In the genomic region with DNA sequence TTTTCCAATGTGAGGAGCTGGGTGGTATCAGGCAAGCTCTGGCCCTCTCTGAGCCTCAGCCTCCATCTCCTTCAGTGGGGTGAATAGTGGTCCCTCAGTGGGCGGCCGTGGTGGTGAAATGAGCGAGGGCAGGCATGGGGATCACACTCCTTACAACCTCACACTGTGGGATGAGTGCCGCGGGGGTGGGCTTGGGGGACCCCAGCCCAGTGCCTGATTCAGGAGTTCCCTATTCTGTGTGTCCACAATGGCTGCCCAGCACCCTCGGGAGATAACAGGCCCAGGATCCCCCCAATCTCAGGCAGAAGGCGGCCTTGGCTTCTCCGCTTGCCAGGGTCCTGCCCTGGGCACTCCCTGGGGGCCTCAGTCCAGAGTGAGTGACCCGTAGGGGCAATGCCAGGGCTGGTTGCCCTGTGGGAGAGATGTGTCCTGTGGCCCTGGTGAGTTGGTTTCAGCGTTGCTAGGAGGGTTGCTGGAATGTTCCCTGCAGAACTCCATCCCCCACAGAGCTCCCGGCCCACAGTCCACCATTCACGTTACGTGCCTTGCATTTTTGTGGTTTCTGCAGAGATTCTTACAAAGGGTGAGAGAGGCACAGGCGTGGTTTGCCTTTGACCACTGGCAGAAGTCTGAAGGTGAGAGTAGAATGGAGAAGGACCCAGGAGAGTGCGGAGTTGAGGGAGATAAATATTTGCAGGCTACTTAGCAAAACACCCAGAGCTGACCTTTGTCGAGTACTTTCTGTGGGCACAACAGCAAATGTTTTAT, we compare ENCODE assay signal across 9 cellular contexts. TPM values are rescaled to one million over a fixed set of nuclear protein-coding genes. Genes with fewer than 3 reads are reported as not detected.
DNase-seq lines count a peak whose midpoint lies in the region; ATAC-seq, FAIRE-seq and TF ChIP-seq lines count a peak whose summit lies in the region.
"Had no signal": no experiment of that assay in that cellular context is flagged by ENCODE, and none has a peak within 500 bp of the region (broad histone marks: within the 10 kb centered on the region; RNA-seq: fewer than 3 reads in every experiment).

No MANE protein-coding gene starts in this region.

- TF ChIP-seq CTCF in Caco-2 (IDR thresholded peaks at IDR 0.05; ENCODE audit: insufficient read depth in 1 of 2, low read depth in 1 of 2, low read length in 1 of 2, severe bottlenecking in 1 of 2, unreplicated experiment in 1 of 2), result no peak
- no peak for TF ChIP-seq CTCF in esophagus squamous epithelium (IDR thresholded peaks at IDR 0.05)
- no peak for TF ChIP-seq CTCF in pancreas (IDR thresholded peaks at IDR 0.05)

- WGBS in esophagus squamous epithelium, 2 donors, result 67% methylated on average over 3 to 9 of the region's 16 CpGs
- WGBS in pancreas, 2 donors, result 68 to 69% methylated on average over 16 of the region's 16 CpGs

- H3K9me3 Mint-ChIP-seq in Caco-2 (ENCODE audit: unreplicated experiment), result no peaks in the 10 kb centered on the region
- H3K9me3 Mint-ChIP-seq in activated CD4-positive, alpha-beta memory T cell treated with anti-CD3 and anti-CD28 coated beads, Interleukin-2, amount 10 ng/mL, durations not matched to agents 7 days and 5 days, result no peaks in the 10 kb centered on the region

- H3K9me3 ChIP-seq in Caco-2 (no peaks in the 10 kb centered on the region), esophagus squamous epithelium (no peaks in the 10 kb centered on the region), pancreas (no peaks in the 10 kb centered on the region), T-helper 17 cell (ENCODE audit: control insufficient read depth, low read length, poor library complexity, severe bottlenecking) (no peaks in the 10 kb centered on the region)

- no peak for TF ChIP-seq POLR2A in esophagus squamous epithelium (IDR thresholded peaks at IDR 0.05)

- H3K36me3 Mint-ChIP-seq in Caco-2 (ENCODE audit: insufficient read depth, unreplicated experiment) (peaks cover 7% of the 10 kb centered on the region), T-helper 17 cell (ENCODE audit: low read depth) (no peaks in the 10 kb centered on the region)
- H3K36me3 Mint-ChIP-seq in activated CD4-positive, alpha-beta memory T cell treated with anti-CD3 and anti-CD28 coated beads, Interleukin-2, amount 10 ng/mL, durations not matched to agents 7 days and 5 days (ENCODE audit: low read depth), result no peaks in the 10 kb centered on the region

- no peak for FAIRE-seq in pancreas (lab: Jason Lieb, UNC)

- H3K4me1 ChIP-seq in Caco-2 (peaks cover 67% of the 10 kb centered on the region), esophagus squamous epithelium (peaks cover 41 to 92% (median 60%) of the 10 kb centered on the region in 3 donors), pancreas (peaks cover 26 to 33% (median 27%) of the 10 kb centered on the region in 3 donors)

- no peak overlapping the region for H3K4me3 ChIP-seq in Caco-2 (ENCODE audit: low read depth, low read length)
- no peak overlapping the region for H3K4me3 ChIP-seq in esophagus squamous epithelium
- no peak overlapping the region for H3K4me3 ChIP-seq in pancreas

- H3K27ac ChIP-seq in esophagus squamous epithelium, result peak overlapping the region in 3 of 4 donors; percentile 80 to 95 (median 88)
- H3K27ac ChIP-seq in pancreas, result peak overlapping the region; percentile 75 to 89 (median 84)

- peak; percentile 69 to 87 for DNase-seq in Caco-2
- peak; percentile 97 for DNase-seq in RPMI7951 (ENCODE audit: low read depth)
- no peak for DNase-seq in esophagus squamous epithelium (lab: John Stamatoyannopoulos, UW)
- peak; percentile 35 to 68 (median 59) for DNase-seq in pancreas
- no peak for DNase-seq in T-helper 17 cell
- DNase-seq in activated CD4-positive, alpha-beta memory T cell treated with anti-CD3 and anti-CD28 coated beads, Interleukin-2, amount 10 ng/mL, durations not matched to agents 7 days and 5 days, result no peak
- DNase-seq: NCI-H446 treated with DMSO at 0.1 percent for 48 hours had no signal

- intact Hi-C loops in Caco-2 (cut with micrococcal nuclease; ENCODE audit: unreplicated experiment), result no loop called here
- intact Hi-C loops in esophagus squamous epithelium (cut with DNase I), result no loop called here
- intact Hi-C loops in pancreas (cut with DNase I), result no loop called here

- ATAC-seq in pancreas (peak; percentile 1 to 39 (median 13)), HG03139 (IDR thresholded peaks at IDR 0.05; ENCODE audit: unreplicated experiment) (no peak), T-helper 17 cell (no peak), GM21619 (IDR thresholded peaks at IDR 0.05; ENCODE audit: unreplicated experiment) (no peak)

- CTCF ChIA-PET in Caco-2 (lab: Charles Lee), result interaction anchor here (1.0 kb wide), 1 partner anchor 196 kb away, joined by 4 read pairs; no protein-coding TSS in a partner anchor
- CTCF ChIA-PET in activated CD4-positive, alpha-beta memory T cell treated with anti-CD3 and anti-CD28 coated beads, Interleukin-2, amount 10 ng/mL, durations not matched to agents 7 days and 5 days (lab: Charles Lee), result no interaction called here

- H3K36me3 ChIP-seq in Caco-2 (ENCODE audit: control insufficient read depth, insufficient read depth, low read length) (no peaks in the 10 kb centered on the region), esophagus squamous epithelium (no peaks in the 10 kb centered on the region), pancreas (no peaks in the 10 kb centered on the region)

- POLR2A ChIA-PET in Caco-2 (lab: Charles Lee), result interaction anchor here (0.6 kb wide), 1 partner anchor 10 kb away, joined by 4 read pairs; no protein-coding TSS in a partner anchor
- POLR2A ChIA-PET in activated CD4-positive, alpha-beta memory T cell treated with anti-CD3 and anti-CD28 coated beads, Interleukin-2, amount 10 ng/mL, durations not matched to agents 7 days and 5 days (lab: Charles Lee), result no interaction called here

- H3K27me3 Mint-ChIP-seq in Caco-2 (ENCODE audit: insufficient read depth, unreplicated experiment), result no peaks in the 10 kb centered on the region
- peaks cover 12% of the 10 kb centered on the region for H3K27me3 Mint-ChIP-seq in T-helper 17 cell
- H3K27me3 Mint-ChIP-seq in activated CD4-positive, alpha-beta memory T cell treated with anti-CD3 and anti-CD28 coated beads, Interleukin-2, amount 10 ng/mL, durations not matched to agents 7 days and 5 days, result no peaks in the 10 kb centered on the region

- H3K27me3 ChIP-seq in Caco-2 (replicated peaks; ENCODE audit: control insufficient read depth, insufficient read depth, low read length) (no peaks in the 10 kb centered on the region), esophagus squamous epithelium (no peaks in the 10 kb centered on the region), pancreas (no peaks in the 10 kb centered on the region)

- H3K27ac Mint-ChIP-seq in Caco-2 (ENCODE audit: unreplicated experiment) (peak overlapping the region; percentile 64), T-helper 17 cell (no peak overlapping the region)
- H3K27ac Mint-ChIP-seq in activated CD4-positive, alpha-beta memory T cell treated with anti-CD3 and anti-CD28 coated beads, Interleukin-2, amount 10 ng/mL, durations not matched to agents 7 days and 5 days, result no peak overlapping the region

- H3K4me1 Mint-ChIP-seq in Caco-2 (ENCODE audit: low read depth, unreplicated experiment), result peaks cover 33% of the 10 kb centered on the region
- peaks cover 7% of the 10 kb centered on the region for H3K4me1 Mint-ChIP-seq in T-helper 17 cell
- peaks cover 3% of the 10 kb centered on the region for H3K4me1 Mint-ChIP-seq in activated CD4-positive, alpha-beta memory T cell treated with anti-CD3 and anti-CD28 coated beads, Interleukin-2, amount 10 ng/mL, durations not matched to agents 7 days and 5 days

- no peak overlapping the region for H3K4me3 Mint-ChIP-seq in Caco-2 (ENCODE audit: unreplicated experiment)
- no peak overlapping the region for H3K4me3 Mint-ChIP-seq in T-helper 17 cell
- no peak overlapping the region for H3K4me3 Mint-ChIP-seq in activated CD4-positive, alpha-beta memory T cell treated with anti-CD3 and anti-CD28 coated beads, Interleukin-2, amount 10 ng/mL, durations not matched to agents 7 days and 5 days

- BruUV-seq in Caco-2 (replicated peaks; lab: Mats Ljungman, UMichigan), result no TSS peak

RNA-seq across cellular contexts. Expression of gene ALDH3B1, which starts 2.9 kb away (rescaled TPM):
- total RNA-seq in Caco-2 (2022) (8.2 and 9.1 TPM in 2 replicates), esophagus squamous epithelium (10 to 100 TPM in 2 of 4 donors, 1 to 10 TPM in 2; 1.6 to 15.7 (median 8.0) TPM), pancreas (10 to 100 TPM in 2 of 6 donors, 1 to 10 TPM in 4; 3.2 to 13.7 (median 8.0) TPM), T-helper 17 cell (1 to 10 TPM; 1.1 TPM)
- total RNA-seq in RPMI7951 (2014; rRNA removed; shearing (Covaris generic)), result 13.3 and 17.4 TPM in 2 replicates
- polyA plus RNA-seq in pancreas, result 1 to 10 TPM; 6.4 to 9.5 TPM
- not detected for total RNA-seq in activated CD4-positive, alpha-beta memory T cell treated with anti-CD3 and anti-CD28 coated beads, Interleukin-2, amount 10 ng/mL, durations not matched to agents 7 days and 5 days

RNA-seq across cellular contexts. Expression of gene UNC93B1, which starts 9.1 kb away (rescaled TPM):
- total RNA-seq in Caco-2 (2022), result 26.5 and 29.3 TPM in 2 replicates
- 15.7 and 19.6 TPM in 2 replicates for total RNA-seq in RPMI7951 (2014; rRNA removed; shearing (Covaris generic))
- total RNA-seq in esophagus squamous epithelium, result 10 to 100 TPM; 13.5 to 38.0 (median 31.5) TPM
- total RNA-seq in pancreas, result 10 to 100 TPM; 13.0 to 28.5 (median 16.6) TPM
- 10 to 100 TPM; 26.3 to 36.5 TPM for polyA plus RNA-seq in pancreas
- total RNA-seq in T-helper 17 cell, result 10 to 100 TPM; 24.7 to 27.2 TPM
- 10 to 100 TPM; 41.7 to 42.0 TPM for total RNA-seq in activated CD4-positive, alpha-beta memory T cell treated with anti-CD3 and anti-CD28 coated beads, Interleukin-2, amount 10 ng/mL, durations not matched to agents 7 days and 5 days

RNA-seq across cellular contexts. Expression of gene NDUFS8, which starts 17.5 kb away (rescaled TPM):
- 309 and 334 TPM in 2 replicates for total RNA-seq in Caco-2 (2022)
- total RNA-seq in RPMI7951 (2014; rRNA removed; shearing (Covaris generic)), result 270 and 282 TPM in 2 replicates
- total RNA-seq in esophagus squamous epithelium, result 100 to 1,000 TPM; 112 to 192 (median 135) TPM
- total RNA-seq in pancreas, result 10 to 100 TPM; 43.6 to 70.5 (median 59.0) TPM
- polyA plus RNA-seq in pancreas, result 100 to 1,000 TPM; 116 to 121 TPM
- total RNA-seq in T-helper 17 cell, result 10 to 100 TPM; 59.5 to 64.2 TPM
- total RNA-seq in activated CD4-positive, alpha-beta memory T cell treated with anti-CD3 and anti-CD28 coated beads, Interleukin-2, amount 10 ng/mL, durations not matched to agents 7 days and 5 days, result 100 to 1,000 TPM; 112 to 128 TPM

RNA-seq across cellular contexts. Expression of gene TCIRG1, which starts 25.8 kb away (rescaled TPM):
- total RNA-seq in Caco-2 (2022), result 2.7 and 2.8 TPM in 2 replicates
- total RNA-seq in RPMI7951 (2014; rRNA removed; shearing (Covaris generic)), result 39.2 and 47.5 TPM in 2 replicates
- total RNA-seq in esophagus squamous epithelium, result 10 to 100 TPM; 46.6 to 70.5 (median 63.5) TPM
- total RNA-seq in pancreas, result 100 to 1,000 TPM; 166 to 287 (median 201) TPM
- 1,000 to 10,000 TPM in 1 of 2 donors, 100 to 1,000 TPM in 1; 550 to 1,036 TPM for polyA plus RNA-seq in pancreas
- total RNA-seq in T-helper 17 cell, result 100 to 1,000 TPM; 187 to 207 TPM
- total RNA-seq in activated CD4-positive, alpha-beta memory T cell treated with anti-CD3 and anti-CD28 coated beads, Interleukin-2, amount 10 ng/mL, durations not matched to agents 7 days and 5 days, result 100 to 1,000 TPM; 295 TPM

Comparison
In these comparisons a context has a peak if more than half of its experiments do, and no peak if none do; other contexts are left out.
1. DNase-seq: peak in Caco-2 (2 of 2), RPMI7951 (single experiment) and pancreas (6 of 6); none in esophagus squamous epithelium (single experiment), T-helper 17 cell (0 of 3) and activated CD4-positive, alpha-beta memory T cell treated with anti-CD3 and anti-CD28 coated beads, Interleukin-2, amount 10 ng/mL, durations not matched to agents 7 days and 5 days (single experiment).
2. ATAC-seq: peak in pancreas (4 of 4); none in HG03139 (single experiment), T-helper 17 cell (single experiment) and GM21619 (single experiment).